ENCODE assay signal across 1 cellular context in genomic region chr10:124949543-124949942, GRCh38.
TF ChIP-seq lines count a peak whose summit lies in the region.

No MANE protein-coding gene starts in this region.

TF ChIP-seq in IMR-90, 13 proteins besides CTCF, POLR2A, EP300 and RAD21:
- TF ChIP-seq RCOR1 (IDR thresholded peaks at IDR 0.05; ENCODE audit: insufficient replicate concordance, low read length) = no peak
- peak; percentile 38; the same call in 1 of the 2 replicates for TF ChIP-seq CEBPB (IDR thresholded peaks at IDR 0.05; ENCODE audit: low read depth, low read length)
